In the genomic region with DNA sequence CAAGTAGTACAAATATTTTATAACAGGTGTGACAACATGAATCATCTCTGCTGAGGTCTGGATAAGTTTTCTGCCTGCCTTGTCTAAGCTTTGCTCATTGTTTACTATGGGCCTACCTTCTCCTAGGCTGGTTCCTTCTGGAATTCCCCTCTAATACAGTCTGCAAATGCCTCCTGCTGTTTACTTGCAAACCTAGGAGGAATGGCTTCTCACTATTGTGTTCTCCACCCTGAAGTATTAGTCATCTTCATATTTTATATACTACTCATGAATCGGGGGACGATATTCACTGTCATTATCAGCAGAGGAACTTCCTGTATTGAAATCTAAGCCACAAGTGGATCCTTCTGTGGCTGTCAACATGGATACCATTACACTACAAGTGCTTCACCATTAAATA, we compare ENCODE assay signal across 8 cellular contexts.
DNase-seq lines count a peak whose midpoint lies in the region; ATAC-seq and TF ChIP-seq lines count a peak whose summit lies in the region.

No MANE protein-coding gene starts in this region.

- peak; percentile 11; the same call in 1 of the 2 replicates for TF ChIP-seq RAD21 in SK-N-SH (IDR thresholded peaks at IDR 0.05; ENCODE audit: low read length)

- H4K20me1 ChIP-seq in SK-N-SH (ENCODE audit: insufficient read depth): no peaks in the 10 kb centered on the region
- no peaks in the 10 kb centered on the region for H4K20me1 ChIP-seq in Karpas-422 (ENCODE audit: insufficient read depth, low read depth, low read length)

- H3K4me2 ChIP-seq in SK-N-SH (peak overlapping the region; percentile 20; the same call in 1 of the 2 replicates), Karpas-422 (ENCODE audit: low read depth, low read length, poor library complexity, severe bottlenecking) (no peak overlapping the region), neuronal stem cell (ENCODE audit: insufficient read depth, low read length, poor library complexity, severe bottlenecking) (no peak overlapping the region)

- H3K4me1 Mint-ChIP-seq in activated T-cell treated with anti-CD3 and anti-CD28 coated beads, Interleukin-2, amount 50 U/mL, for 4 hours (ENCODE audit: low read depth): peaks cover 44% of the 10 kb centered on the region
- H3K4me1 Mint-ChIP-seq in stimulated activated naive CD8-positive, alpha-beta T cell treated with anti-CD3 and anti-CD28 coated beads, Interleukin-15, amount 100 ng/mL, for 72 hours: peaks cover 54% of the 10 kb centered on the region

- H3K23ac ChIP-seq in neuronal stem cell (ENCODE audit: low read depth, low read length, poor library complexity): no peak overlapping the region

- no peak overlapping the region for H2BK5ac ChIP-seq in neuronal stem cell (ENCODE audit: low read length)

- TF ChIP-seq EP300 in SK-N-SH (IDR thresholded peaks at IDR 0.05; ENCODE audit: borderline replicate concordance in 1 of 2, low read depth in 1 of 2, low read length in 1 of 2): peak in 1 of 2 experiments; percentile 63; a peak in 2 of 4 replicates

- H3F3A ChIP-seq in SK-N-SH (replicated peaks; ENCODE audit: insufficient read depth): peaks cover 4% of the 10 kb centered on the region

- H3K4ac ChIP-seq in neuronal stem cell (ENCODE audit: low read length): no peak overlapping the region

- H3K27ac Mint-ChIP-seq in stimulated activated naive CD8-positive, alpha-beta T cell treated with anti-CD3 and anti-CD28 coated beads, Interleukin-15, amount 100 ng/mL, for 72 hours: peak overlapping the region in 1 of 2 donors; percentile 75

- H2AK5ac ChIP-seq in neuronal stem cell (ENCODE audit: low read depth, low read length): no peak overlapping the region

- no peak for DNase-seq in activated T-cell treated with anti-CD3 and anti-CD28 coated beads, Interleukin-2, amount 50 U/mL, for 4 hours
- DNase-seq in activated T-cell treated with anti-CD3 and anti-CD28 coated beads for 4 hours (no peak), SK-N-SH (no peak), foreskin fibroblast (peak; percentile 73 to 86), Karpas-422 (no peak), BE2C (no peak), neuronal stem cell (ENCODE audit: low spot score) (no peak)
- DNase-seq in stimulated activated naive CD8-positive, alpha-beta T cell treated with anti-CD3 and anti-CD28 coated beads, Interleukin-15, amount 100 ng/mL, for 72 hours: no peak

- CTCF ChIA-PET in SK-N-SH (lab: Yijun Ruan, JAX): interaction anchor here (0.9 to 2.3 kb wide), 3 partner anchors 28 to 749 kb away, joined by 3 to 11 read pairs (median 3); no protein-coding TSS in a partner anchor

- H3K9me3 Mint-ChIP-seq in activated T-cell treated with anti-CD3 and anti-CD28 coated beads, Interleukin-2, amount 50 U/mL, for 4 hours: no peaks in the 10 kb centered on the region
- H3K9me3 Mint-ChIP-seq in stimulated activated naive CD8-positive, alpha-beta T cell treated with anti-CD3 and anti-CD28 coated beads, Interleukin-15, amount 100 ng/mL, for 72 hours: no peaks in the 10 kb centered on the region

- H2BK12ac ChIP-seq in neuronal stem cell (ENCODE audit: low read length): no peak overlapping the region

- H3K4me3 ChIP-seq in SK-N-SH (ENCODE audit: low read depth in 2 of 2, low read length in 1 of 2): no peak overlapping the region
- no peak overlapping the region for H3K4me3 ChIP-seq in foreskin fibroblast (ENCODE audit: low read depth in 1 of 2, low read length in 2 of 2)
- H3K4me3 ChIP-seq in Karpas-422 (ENCODE audit: low read length): no peak overlapping the region
- H3K4me3 ChIP-seq in BE2C (ENCODE audit: low read depth, low read length): no peak overlapping the region
- no peak overlapping the region for H3K4me3 ChIP-seq in neuronal stem cell (ENCODE audit: low read length in 2 of 2)

- H3K36me3 Mint-ChIP-seq in activated T-cell treated with anti-CD3 and anti-CD28 coated beads, Interleukin-2, amount 50 U/mL, for 4 hours (ENCODE audit: insufficient read depth): peaks cover 31% of the 10 kb centered on the region

- no peaks in the 10 kb centered on the region for H3K79me1 ChIP-seq in neuronal stem cell (ENCODE audit: low read depth, low read length)

- H3K36me3 ChIP-seq in SK-N-SH (replicated peaks in 1 of 2; ENCODE audit: control insufficient read depth in 1 of 2, insufficient read depth in 2 of 2, low read length in 1 of 2) (peaks cover 0 to 4% of the 10 kb centered on the region in 2 experiments), Karpas-422 (ENCODE audit: insufficient read depth, low read length) (no peaks in the 10 kb centered on the region), BE2C (no peaks in the 10 kb centered on the region), neuronal stem cell (replicated peaks in 1 of 2; ENCODE audit: control insufficient read depth in 2 of 2, insufficient read depth in 2 of 2, low read length in 2 of 2) (no peaks in the 10 kb centered on the region)

- POLR2A ChIA-PET in SK-N-SH (lab: Yijun Ruan, JAX): no interaction called here

- no peak overlapping the region for H3K18ac ChIP-seq in neuronal stem cell (ENCODE audit: low read length)

- H2BK15ac ChIP-seq in neuronal stem cell (ENCODE audit: low read length): no peak overlapping the region

- no peak overlapping the region for H2BK120ac ChIP-seq in neuronal stem cell (ENCODE audit: low read depth, low read length)

- no peak overlapping the region for H3K14ac ChIP-seq in neuronal stem cell (ENCODE audit: low read length)

- H4K8ac ChIP-seq in neuronal stem cell (ENCODE audit: low read depth, low read length): no peak overlapping the region

- H3K9ac ChIP-seq in SK-N-SH (no peak overlapping the region), Karpas-422 (ENCODE audit: low read length) (no peak overlapping the region), neuronal stem cell (ENCODE audit: low read depth, low read length, poor library complexity) (no peak overlapping the region)

- H3K9me3 ChIP-seq in SK-N-SH: no peaks in the 10 kb centered on the region
- no peaks in the 10 kb centered on the region for H3K9me3 ChIP-seq in Karpas-422 (ENCODE audit: low read length)
- H3K9me3 ChIP-seq in BE2C: no peaks in the 10 kb centered on the region
- no peaks in the 10 kb centered on the region for H3K9me3 ChIP-seq in neuronal stem cell (replicated peaks in 1 of 2; ENCODE audit: control insufficient read depth in 2 of 2, insufficient read depth in 1 of 2, low read depth in 1 of 2, low read length in 2 of 2)

- WGBS in SK-N-SH (ENCODE audit: low lambda C conversion rate): 4% methylated on average over 2 of the region's 2 CpGs
- WGBS in neuronal stem cell (ENCODE audit: extremely low coverage in 2 of 2, insufficient read length in 2 of 2, insufficient replicate concordance in 1 of 2), 2 donors: no CpG with 5 or more reads among the region's 2 CpGs

- peaks cover 4 to 7% of the 10 kb centered on the region in 2 experiments; a peak in 3 of 4 replicates for H3K4me1 ChIP-seq in SK-N-SH (ENCODE audit: control insufficient read depth in 1 of 2, insufficient read depth in 2 of 2, low read depth in 1 of 2, low read length in 1 of 2)
- no peaks in the 10 kb centered on the region for H3K4me1 ChIP-seq in Karpas-422 (ENCODE audit: low read length)
- H3K4me1 ChIP-seq in BE2C: no peaks in the 10 kb centered on the region
- peaks cover 0 to 2% of the 10 kb centered on the region in 2 donors for H3K4me1 ChIP-seq in neuronal stem cell (ENCODE audit: control insufficient read depth in 2 of 2, insufficient read depth in 1 of 2, low read depth in 1 of 2, low read length in 2 of 2)

- no peaks in the 10 kb centered on the region for H3K79me2 ChIP-seq in SK-N-SH (ENCODE audit: insufficient read depth)
- H3K79me2 ChIP-seq in Karpas-422 (ENCODE audit: low read length): no peaks in the 10 kb centered on the region

- peak overlapping the region; percentile 2 for H3K4me3 Mint-ChIP-seq in activated T-cell treated with anti-CD3 and anti-CD28 coated beads, Interleukin-2, amount 50 U/mL, for 4 hours
- H3K4me3 Mint-ChIP-seq in stimulated activated naive CD8-positive, alpha-beta T cell treated with anti-CD3 and anti-CD28 coated beads, Interleukin-15, amount 100 ng/mL, for 72 hours: no peak overlapping the region

- TF ChIP-seq CTCF in SK-N-SH (IDR thresholded peaks at IDR 0.05): no peak
- no peak for TF ChIP-seq CTCF in foreskin fibroblast (IDR thresholded peaks at IDR 0.05; ENCODE audit: low read depth, low read length)
- no peak for TF ChIP-seq CTCF in BE2C (IDR thresholded peaks at IDR 0.05; ENCODE audit: low read depth, low read length)

- H3K9me2 ChIP-seq in SK-N-SH: no peaks in the 10 kb centered on the region
- H3K9me2 ChIP-seq in Karpas-422 (replicated peaks; ENCODE audit: insufficient read depth, low read length): no peaks in the 10 kb centered on the region

- no peaks in the 10 kb centered on the region for H3K27me3 Mint-ChIP-seq in activated T-cell treated with anti-CD3 and anti-CD28 coated beads, Interleukin-2, amount 50 U/mL, for 4 hours (ENCODE audit: low read depth)
- no peaks in the 10 kb centered on the region for H3K27me3 Mint-ChIP-seq in stimulated activated naive CD8-positive, alpha-beta T cell treated with anti-CD3 and anti-CD28 coated beads, Interleukin-15, amount 100 ng/mL, for 72 hours

- 0 out of 2 replicates have a peak overlapping the region, but pooled peaks have one; percentile 7 for H2AFZ ChIP-seq in SK-N-SH (ENCODE audit: low read depth)
- H2AFZ ChIP-seq in Karpas-422 (ENCODE audit: low read length): no peak overlapping the region
- H2AFZ ChIP-seq in neuronal stem cell (ENCODE audit: low read length): no peak overlapping the region

- no peaks in the 10 kb centered on the region for H3K27me3 ChIP-seq in SK-N-SH (ENCODE audit: insufficient read depth)
- H3K27me3 ChIP-seq in Karpas-422 (ENCODE audit: low read length): no peaks in the 10 kb centered on the region
- no peaks in the 10 kb centered on the region for H3K27me3 ChIP-seq in BE2C
- H3K27me3 ChIP-seq in neuronal stem cell (ENCODE audit: control insufficient read depth in 3 of 3, insufficient read depth in 3 of 3, low read depth in 1 of 3, low read length in 3 of 3): no peaks in the 10 kb centered on the region

- H4K91ac ChIP-seq in neuronal stem cell (ENCODE audit: low read depth, low read length, poor library complexity): no peak overlapping the region

- ATAC-seq in activated T-cell treated with anti-CD3 and anti-CD28 coated beads, Interleukin-2, amount 50 U/mL, for 4 hours: peak; percentile 62 to 77
- ATAC-seq in stimulated activated naive CD8-positive, alpha-beta T cell treated with anti-CD3 and anti-CD28 coated beads, Interleukin-15, amount 100 ng/mL, for 72 hours: peak; percentile 64

- H3K27ac ChIP-seq in SK-N-SH (ENCODE audit: low read depth in 2 of 2, low read length in 1 of 2): peak overlapping the region; percentile 28 to 48; a peak in 3 of 4 replicates
- no peak overlapping the region for H3K27ac ChIP-seq in Karpas-422 (ENCODE audit: low read length)
- H3K27ac ChIP-seq in neuronal stem cell (replicated peaks; ENCODE audit: low read length): no peak overlapping the region

TF ChIP-seq in SK-N-SH, 30 proteins besides CTCF, POLR2A, EP300 and RAD21 (continues in another document):
- TF ChIP-seq NFIC (IDR thresholded peaks at IDR 0.05; ENCODE audit: borderline replicate concordance) (peak; percentile 40; the same call in 1 of the 2 replicates), RXRA (IDR thresholded peaks at IDR 0.05; ENCODE audit: borderline replicate concordance, low read depth) (0 out of 2 replicates have a peak, but pooled peaks have one; percentile 51), FOSL2 (IDR thresholded peaks at IDR 0.05; ENCODE audit: borderline replicate concordance, low read depth) (peak; percentile 93), POLR2AphosphoS5 (IDR thresholded peaks at IDR 0.05; ENCODE audit: low read depth, low read length) (no peak), YY1 (IDR thresholded peaks at IDR 0.05; ENCODE audit: low read depth) (peak; percentile 68; the same call in 1 of the 2 replicates)

Comparison
In these comparisons a context has a peak if more than half of its experiments do, and no peak if none do; other contexts are left out.
1. DNase-seq: peak in foreskin fibroblast (2 of 2); none in activated T-cell treated with anti-CD3 and anti-CD28 coated beads, Interleukin-2, amount 50 U/mL, for 4 hours (single experiment), activated T-cell treated with anti-CD3 and anti-CD28 coated beads for 4 hours (single experiment), SK-N-SH (single experiment), stimulated activated naive CD8-positive, alpha-beta T cell treated with anti-CD3 and anti-CD28 coated beads, Interleukin-15, amount 100 ng/mL, for 72 hours (0 of 2), Karpas-422 (single experiment), BE2C (single experiment) and neuronal stem cell (single experiment).
2. H3K27ac ChIP-seq: peak in SK-N-SH (2 of 2); none in Karpas-422 (single experiment) and neuronal stem cell (single experiment).